ENCODE assay signal across 7 cellular contexts in genomic region chr1:248636612-248637011, GRCh38. TPM values are rescaled to one million over a fixed set of nuclear protein-coding genes. Genes with fewer than 3 reads are reported as not detected.
"Had no signal": no experiment of that assay in that cellular context is flagged by ENCODE, and none has a peak within 500 bp of the region (broad histone marks: within the 10 kb centered on the region; RNA-seq: fewer than 3 reads in every experiment).

No MANE protein-coding gene starts in this region.

RNA-seq across cellular contexts. Expression of gene OR2T11, which starts 1.7 kb away (rescaled TPM):
- total RNA-seq: GM23248, H4, H7, HFFc6, HT1080, IMR-90, K562 had no signal
- polyA plus RNA-seq: GM23248, IMR-90, K562 had no signal

RNA-seq across cellular contexts. Expression of gene OR2T35, which starts 8.5 kb away (rescaled TPM):
- total RNA-seq: GM23248, H4, H7, HFFc6, HT1080, IMR-90, K562 had no signal
- polyA plus RNA-seq: GM23248, IMR-90, K562 had no signal

RNA-seq across cellular contexts. Expression of gene OR2T27, which starts 18.7 kb away (rescaled TPM):
- total RNA-seq: GM23248, H4, H7, HFFc6, HT1080, IMR-90, K562 had no signal
- polyA plus RNA-seq: GM23248, IMR-90, K562 had no signal

RNA-seq across cellular contexts. Expression of gene OR2T10, which starts 39.1 kb away (rescaled TPM):
- total RNA-seq: GM23248, H4, H7, HFFc6, HT1080, IMR-90, K562 had no signal
- polyA plus RNA-seq: GM23248, IMR-90, K562 had no signal
